1 cellular context compared by ENCODE assay signal in genomic region chr2:8827729-8828128, GRCh38.
TF ChIP-seq lines count a peak whose summit lies in the region.

No MANE protein-coding gene starts in this region.

TF ChIP-seq in H1, 55 proteins besides CTCF, POLR2A, EP300 and RAD21:
- no peak for TF ChIP-seq EGR1 (IDR thresholded peaks at IDR 0.05; ENCODE audit: borderline replicate concordance, low read depth, low read length)
- TF ChIP-seq BACH1 (IDR thresholded peaks at IDR 0.05; ENCODE audit: low read length): peak; percentile 63
- TF ChIP-seq E2F6 (IDR thresholded peaks at IDR 0.05): no peak
- no peak for TF ChIP-seq CREB1 (IDR thresholded peaks at IDR 0.05)
- no peak for TF ChIP-seq CHD2 (IDR thresholded peaks at IDR 0.05; ENCODE audit: low read length)
- TF ChIP-seq ZNF274 (IDR thresholded peaks at IDR 0.05; ENCODE audit: borderline replicate concordance, extremely low read depth, low read length): no peak
- no peak for TF ChIP-seq SAP30 (IDR thresholded peaks at IDR 0.05; ENCODE audit: insufficient read depth, insufficient replicate concordance, low read length)
- no peak for TF ChIP-seq SRF (IDR thresholded peaks at IDR 0.05; ENCODE audit: low read depth, low read length)
- no peak for TF ChIP-seq TEAD4 (IDR thresholded peaks at IDR 0.05; ENCODE audit: low read depth, low read length)
- TF ChIP-seq GABPA (IDR thresholded peaks at IDR 0.05; ENCODE audit: borderline replicate concordance, insufficient read depth, low read length): no peak
- no peak for TF ChIP-seq TAF7 (optimal IDR thresholded peaks at IDR 0.05; ENCODE audit: borderline replicate concordance, low read depth, low read length)
- TF ChIP-seq RXRA (IDR thresholded peaks at IDR 0.05; ENCODE audit: insufficient read depth, low read depth, low read length): no peak
- no peak for TF ChIP-seq FOSL1 (IDR thresholded peaks at IDR 0.05; ENCODE audit: insufficient read depth, low read depth, low read length)
- TF ChIP-seq CBX5 (IDR thresholded peaks at IDR 0.05; ENCODE audit: low read depth, low read length): no peak
- no peak for TF ChIP-seq CBX8 (IDR thresholded peaks at IDR 0.05; ENCODE audit: borderline replicate concordance, low read depth, low read length)
- TF ChIP-seq RFX5 (IDR thresholded peaks at IDR 0.05; ENCODE audit: borderline replicate concordance, low read depth, low read length): no peak
- no peak for TF ChIP-seq TBP (IDR thresholded peaks at IDR 0.05; ENCODE audit: low read depth, low read length)
- TF ChIP-seq SP2 (IDR thresholded peaks at IDR 0.05; ENCODE audit: low read length): no peak
- TF ChIP-seq, protein P1, sequence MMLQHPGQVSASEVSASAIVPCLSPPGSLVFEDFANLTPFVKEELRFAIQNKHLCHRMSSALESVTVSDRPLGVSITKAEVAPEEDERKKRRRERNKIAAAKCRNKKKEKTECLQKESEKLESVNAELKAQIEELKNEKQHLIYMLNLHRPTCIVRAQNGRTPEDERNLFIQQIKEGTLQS (IDR thresholded peaks at IDR 0.05; ENCODE audit: insufficient read depth, low read depth, low read length): peak; percentile 49
- TF ChIP-seq NRF1 (IDR thresholded peaks at IDR 0.05; ENCODE audit: low read depth, low read length): no peak
- TF ChIP-seq POU5F1 (IDR thresholded peaks at IDR 0.05; ENCODE audit: low read depth, low read length): no peak
- no peak for TF ChIP-seq KDM5A (IDR thresholded peaks at IDR 0.05; ENCODE audit: low read length)
- no peak for TF ChIP-seq SIRT6 (IDR thresholded peaks at IDR 0.05; ENCODE audit: low read length)
- TF ChIP-seq MAFK (IDR thresholded peaks at IDR 0.05; ENCODE audit: low read depth, low read length): peak; percentile 5; the same call in 1 of the 2 replicates
- TF ChIP-seq POLR2AphosphoS5 (IDR thresholded peaks at IDR 0.05; ENCODE audit: low read depth, low read length): no peak
- no peak for TF ChIP-seq JUND (IDR thresholded peaks at IDR 0.05; ENCODE audit: low read length)
